Comparison of ENCODE assay signal across 1 cellular context in the genomic region with DNA sequence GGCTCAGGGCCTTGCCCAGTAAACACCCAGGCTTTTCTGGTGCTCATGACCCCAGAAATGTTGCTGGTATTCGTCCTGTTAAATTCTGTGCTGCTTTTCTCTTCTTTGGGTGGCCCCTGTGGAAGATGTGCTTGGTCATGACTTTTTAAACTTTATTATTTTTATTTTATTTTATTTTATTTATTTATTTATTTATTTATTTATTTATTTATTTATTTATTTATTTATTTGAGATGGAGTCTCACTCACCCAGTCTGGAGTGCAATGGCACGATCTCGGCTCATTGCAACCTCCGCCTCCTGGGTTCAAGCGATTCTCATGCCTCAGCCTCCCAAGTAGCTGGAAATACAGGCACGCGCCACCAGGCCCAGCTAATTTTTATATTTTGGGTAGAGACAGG. TPM values are rescaled to one million over a fixed set of nuclear protein-coding genes. Genes with fewer than 3 reads are reported as not detected.
"Had no signal": no experiment of that assay in that cellular context is flagged by ENCODE, and none has a peak within 500 bp of the region (broad histone marks: within the 10 kb centered on the region; RNA-seq: fewer than 3 reads in every experiment).

No MANE protein-coding gene starts in this region.

RNA-seq across cellular contexts. Expression of a gene that starts 10.9 kb away (rescaled TPM):
- total RNA-seq: SK-MEL-5 had no signal
